ENCODE assay signal across 17 cellular contexts in the genomic region with DNA sequence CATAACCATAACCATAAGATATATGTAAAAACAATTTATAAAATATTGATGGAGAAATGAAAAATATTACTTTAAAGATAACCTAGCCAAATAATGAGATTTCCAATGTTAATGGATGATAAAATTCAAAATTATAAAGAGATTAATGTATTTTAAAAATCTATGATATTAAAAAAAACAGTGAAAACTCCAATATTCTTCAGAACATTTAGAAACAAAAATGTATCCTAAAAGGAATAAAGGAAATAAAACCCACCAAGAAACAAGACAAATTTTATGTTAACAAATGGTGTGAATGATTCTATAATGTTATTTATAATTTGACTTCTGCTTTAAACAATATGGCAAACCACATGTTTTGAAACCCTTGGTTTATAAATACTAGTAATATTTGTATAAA.
"Had no signal": no experiment of that assay in that cellular context is flagged by ENCODE, and none has a peak within 500 bp of the region (broad histone marks: within the 10 kb centered on the region; RNA-seq: fewer than 3 reads in every experiment).

No MANE protein-coding gene starts in this region.

- H3K27ac Mint-ChIP-seq: naive B cell, nephron, type B pancreatic cell had no signal

- DNase-seq: effector memory CD4-positive, alpha-beta T cell; gastrocnemius medialis; kidney glomerular epithelial cell; mesendoderm; naive B cell; sigmoid colon; stimulated activated CD4-positive, alpha-beta T cell treated with anti-CD3 and anti-CD28 coated beads, Interleukin-2, amount 100 ng/mL, for 48 hours; stimulated activated naive CD4-positive, alpha-beta T cell treated with Interleukin-2 at 50 U/mL for 16 hours; thyroid gland had no signal

- H3K27ac ChIP-seq: gastrocnemius medialis, right atrium auricular region, sigmoid colon, skin epidermis, suprapubic skin, thyroid gland had no signal

- H3K27me3 ChIP-seq: gastrocnemius medialis, right atrium auricular region, sigmoid colon, suprapubic skin, thyroid gland had no signal

- H3K27me3 Mint-ChIP-seq: type B pancreatic cell had no signal

- H3K4me3 ChIP-seq: gastrocnemius medialis, right atrium auricular region, sigmoid colon, skin epidermis, suprapubic skin, thyroid gland had no signal

- H3K36me3 Mint-ChIP-seq: naive B cell, type B pancreatic cell had no signal

- ATAC-seq: esophagus mucosa, gastrocnemius medialis had no signal

- H3K4me1 Mint-ChIP-seq: nephron had no signal

- H3K36me3 ChIP-seq: gastrocnemius medialis, right atrium auricular region, sigmoid colon, suprapubic skin, thyroid gland had no signal

- H3K9me3 Mint-ChIP-seq: naive B cell, nephron, type B pancreatic cell had no signal

- FAIRE-seq: endometrium, urothelium cell line had no signal

- H3K9me3 ChIP-seq: gastrocnemius medialis, right atrium auricular region, sigmoid colon, suprapubic skin, thyroid gland had no signal

- H3K4me3 Mint-ChIP-seq: naive B cell, nephron, type B pancreatic cell had no signal

- H3K4me1 ChIP-seq: gastrocnemius medialis, right atrium auricular region, sigmoid colon, suprapubic skin, thyroid gland had no signal
